Comparison of ENCODE assay signal across 22 cellular contexts in genomic region chr17:39281806-39282205, GRCh38. TPM values are rescaled to one million over a fixed set of nuclear protein-coding genes. Genes with fewer than 3 reads are reported as not detected.
DNase-seq lines count a peak whose midpoint lies in the region; ATAC-seq and TF ChIP-seq lines count a peak whose summit lies in the region.
"Had no signal": no experiment of that assay in that cellular context is flagged by ENCODE, and none has a peak within 500 bp of the region (broad histone marks: within the 10 kb centered on the region; RNA-seq: fewer than 3 reads in every experiment).

No MANE protein-coding gene starts in this region.

- H3K4me3 Mint-ChIP-seq in activated T-helper 17 cell treated with anti-CD3 and anti-CD28 coated beads, Interleukin-2, amount 50 U/mL, for 72 hours: no peak overlapping the region
- H3K4me3 Mint-ChIP-seq: activated CD4-positive, alpha-beta T cell treated with anti-CD3 and anti-CD28 coated beads, Interleukin-2, amount 10 ng/mL, durations not matched to agents 7 days and 5 days had no signal

- no peaks in the 10 kb centered on the region for H3K9me3 Mint-ChIP-seq in activated T-helper 17 cell treated with anti-CD3 and anti-CD28 coated beads, Interleukin-2, amount 50 U/mL, for 72 hours
- H3K9me3 Mint-ChIP-seq: activated CD4-positive, alpha-beta T cell treated with anti-CD3 and anti-CD28 coated beads, Interleukin-2, amount 10 ng/mL, durations not matched to agents 7 days and 5 days; activated naive CD4-positive, alpha-beta T cell treated with anti-CD3 and anti-CD28 coated beads, Interleukin-2, amount 50 U/mL, for 72 hours had no signal

- intact Hi-C loops in heart right ventricle (cut with DNase I): loop anchor here in 3 of 10 donors (5.0 to 10.0 kb wide), 3 partner anchors 63 to 123 kb away; partner anchors contain the start of gene FBXL20 (in 2 of the 3)
- intact Hi-C loops in left cardiac atrium (cut with DNase I): no loop called here

- no peaks in the 10 kb centered on the region for H3K4me1 Mint-ChIP-seq in activated T-helper 17 cell treated with anti-CD3 and anti-CD28 coated beads, Interleukin-2, amount 50 U/mL, for 72 hours
- H3K4me1 Mint-ChIP-seq: activated CD4-positive, alpha-beta T cell treated with anti-CD3 and anti-CD28 coated beads, Interleukin-2, amount 10 ng/mL, durations not matched to agents 7 days and 5 days had no signal

- H3K4me1 ChIP-seq in heart right ventricle: peaks cover 0 to 30% (median 7%) of the 10 kb centered on the region in 9 donors

- DNase-seq in heart right ventricle (no peak), left cardiac atrium (no peak), fibroblast of villous mesenchyme (ENCODE audit: low read depth) (peak; percentile 4), NCI-H82 treated with DMSO at 0.1 percent for 48 hours (lab: John Stamatoyannopoulos, UW; ENCODE audit: unreplicated experiment) (no peak), CD1c-positive myeloid dendritic cell (ENCODE audit: extremely low spot score) (no peak), SW480 (ENCODE audit: low spot score) (no peak)
- DNase-seq: ACHN; activated CD4-positive, alpha-beta T cell treated with anti-CD3 and anti-CD28 coated beads, Interleukin-2, amount 10 ng/mL, durations not matched to agents 7 days and 5 days; activated T-cell treated with anti-CD3 and anti-CD28 coated beads for 4 hours; GDM1; MM.1S; NCI-H2081; NCI-H524 treated with DMSO at 0.1 percent for 48 hours had no signal

- H3K4me3 ChIP-seq in heart right ventricle (no peak overlapping the region), fibroblast of villous mesenchyme (ENCODE audit: low read depth, low read length) (no peak overlapping the region)
- H3K4me3 ChIP-seq: HAP-1, SK-N-MC had no signal

- H3K9me3 ChIP-seq in heart right ventricle: no peaks in the 10 kb centered on the region
- H3K9me3 ChIP-seq: Caco-2, HAP-1 had no signal

- peaks cover 0 to 90% (median 13%) of the 10 kb centered on the region in 9 donors for H3K36me3 ChIP-seq in heart right ventricle
- H3K36me3 ChIP-seq: HAP-1 had no signal

- WGBS in heart right ventricle, 2 donors: 20 to 32% methylated on average over 1 of the region's 1 CpG

- no peaks in the 10 kb centered on the region for H3K27me3 Mint-ChIP-seq in activated T-helper 17 cell treated with anti-CD3 and anti-CD28 coated beads, Interleukin-2, amount 50 U/mL, for 72 hours
- H3K27me3 Mint-ChIP-seq: activated CD4-positive, alpha-beta T cell treated with anti-CD3 and anti-CD28 coated beads, Interleukin-2, amount 10 ng/mL, durations not matched to agents 7 days and 5 days had no signal

- no peak for TF ChIP-seq CTCF in heart right ventricle (IDR thresholded peaks at IDR 0.05)
- TF ChIP-seq CTCF in fibroblast of villous mesenchyme (IDR thresholded peaks at IDR 0.05; ENCODE audit: insufficient read depth, low read depth, low read length): no peak

- H3K27ac ChIP-seq in heart right ventricle: peak overlapping the region in 8 of 10 donors; percentile 34 to 82 (median 72)

- peaks cover 47% of the 10 kb centered on the region for H3K36me3 Mint-ChIP-seq in activated T-helper 17 cell treated with anti-CD3 and anti-CD28 coated beads, Interleukin-2, amount 50 U/mL, for 72 hours (ENCODE audit: low read depth)
- H3K36me3 Mint-ChIP-seq: activated naive CD4-positive, alpha-beta T cell treated with anti-CD3 and anti-CD28 coated beads, Interleukin-2, amount 50 U/mL, for 72 hours had no signal

- no peaks in the 10 kb centered on the region for H3K27me3 ChIP-seq in heart right ventricle

- ATAC-seq in heart right ventricle (no peak), left cardiac atrium (no peak), GM21528 (IDR thresholded peaks at IDR 0.05; ENCODE audit: low FRiP score, unreplicated experiment) (no peak)
- no peak for ATAC-seq in activated T-helper 17 cell treated with anti-CD3 and anti-CD28 coated beads, Interleukin-2, amount 50 U/mL, for 72 hours (replicated peaks)
- ATAC-seq: activated naive CD4-positive, alpha-beta T cell treated with anti-CD3 and anti-CD28 coated beads, Interleukin-2, amount 50 U/mL, for 72 hours had no signal

- peak overlapping the region; percentile 51 for H3K27ac Mint-ChIP-seq in activated T-helper 17 cell treated with anti-CD3 and anti-CD28 coated beads, Interleukin-2, amount 50 U/mL, for 72 hours
- H3K27ac Mint-ChIP-seq: activated CD4-positive, alpha-beta T cell treated with anti-CD3 and anti-CD28 coated beads, Interleukin-2, amount 10 ng/mL, durations not matched to agents 7 days and 5 days; activated naive CD4-positive, alpha-beta T cell treated with anti-CD3 and anti-CD28 coated beads, Interleukin-2, amount 50 U/mL, for 72 hours had no signal

RNA-seq across cellular contexts. Expression of gene STAC2, which starts 56.1 kb away (rescaled TPM):
- total RNA-seq in heart right ventricle (1 to 10 TPM in 3 of 10 donors, under 1 TPM in 6, not detected in 1; 0.09 to 2.0 (median 0.37) TPM), left cardiac atrium (1 to 10 TPM; 1.4 to 5.9 TPM), fibroblast of villous mesenchyme (under 0.01 TPM in 1 of 2 replicates, not detected in the other)
- 1 to 10 TPM in 1 of 2 donors, under 1 TPM in 1; 0.51 to 4.9 TPM for polyA plus RNA-seq in heart right ventricle
- total RNA-seq in activated T-helper 17 cell treated with anti-CD3 and anti-CD28 coated beads, Interleukin-2, amount 50 U/mL, for 72 hours: not detected
- total RNA-seq: activated CD4-positive, alpha-beta T cell treated with anti-CD3 and anti-CD28 coated beads, Interleukin-2, amount 10 ng/mL, durations not matched to agents 7 days and 5 days; activated naive CD4-positive, alpha-beta T cell treated with anti-CD3 and anti-CD28 coated beads, Interleukin-2, amount 50 U/mL, for 72 hours; HT1080; mammary epithelial cell had no signal
- polyA plus RNA-seq: mammary epithelial cell, neural cell had no signal
